Comparison of ENCODE assay signal across 1 cellular context in genomic region chr10:95513008-95513589, GRCh38.
TF ChIP-seq lines count a peak whose summit lies in the region.

No MANE protein-coding gene starts in this region.

TF ChIP-seq in HepG2, 621 proteins besides CTCF, POLR2A, EP300 and RAD21 (continued from another document):
- TF ChIP-seq, protein P1, sequence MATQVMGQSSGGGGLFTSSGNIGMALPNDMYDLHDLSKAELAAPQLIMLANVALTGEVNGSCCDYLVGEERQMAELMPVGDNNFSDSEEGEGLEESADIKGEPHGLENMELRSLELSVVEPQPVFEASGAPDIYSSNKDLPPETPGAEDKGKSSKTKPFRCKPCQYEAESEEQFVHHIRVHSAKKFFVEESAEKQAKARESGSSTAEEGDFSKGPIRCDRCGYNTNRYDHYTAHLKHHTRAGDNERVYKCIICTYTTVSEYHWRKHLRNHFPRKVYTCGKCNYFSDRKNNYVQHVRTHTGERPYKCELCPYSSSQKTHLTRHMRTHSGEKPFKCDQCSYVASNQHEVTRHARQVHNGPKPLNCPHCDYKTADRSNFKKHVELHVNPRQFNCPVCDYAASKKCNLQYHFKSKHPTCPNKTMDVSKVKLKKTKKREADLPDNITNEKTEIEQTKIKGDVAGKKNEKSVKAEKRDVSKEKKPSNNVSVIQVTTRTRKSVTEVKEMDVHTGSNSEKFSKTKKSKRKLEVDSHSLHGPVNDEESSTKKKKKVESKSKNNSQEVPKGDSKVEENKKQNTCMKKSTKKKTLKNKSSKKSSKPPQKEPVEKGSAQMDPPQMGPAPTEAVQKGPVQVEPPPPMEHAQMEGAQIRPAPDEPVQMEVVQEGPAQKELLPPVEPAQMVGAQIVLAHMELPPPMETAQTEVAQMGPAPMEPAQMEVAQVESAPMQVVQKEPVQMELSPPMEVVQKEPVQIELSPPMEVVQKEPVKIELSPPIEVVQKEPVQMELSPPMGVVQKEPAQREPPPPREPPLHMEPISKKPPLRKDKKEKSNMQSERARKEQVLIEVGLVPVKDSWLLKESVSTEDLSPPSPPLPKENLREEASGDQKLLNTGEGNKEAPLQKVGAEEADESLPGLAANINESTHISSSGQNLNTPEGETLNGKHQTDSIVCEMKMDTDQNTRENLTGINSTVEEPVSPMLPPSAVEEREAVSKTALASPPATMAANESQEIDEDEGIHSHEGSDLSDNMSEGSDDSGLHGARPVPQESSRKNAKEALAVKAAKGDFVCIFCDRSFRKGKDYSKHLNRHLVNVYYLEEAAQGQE (IDR thresholded peaks at IDR 0.05; ENCODE audit: borderline replicate concordance in 1 of 2, low read depth in 1 of 2, low read length in 2 of 2): no peak
- TF ChIP-seq GATAD2A (CRISPR knock-in tag; IDR thresholded peaks at IDR 0.05): peak; percentile 23; the same call in 1 of the 2 replicates
- no peak for TF ChIP-seq ZNF484 (CRISPR knock-in tag; IDR thresholded peaks at IDR 0.05; ENCODE audit: borderline replicate concordance, low read depth)
- no peak for TF ChIP-seq HIVEP1 (CRISPR knock-in tag; IDR thresholded peaks at IDR 0.05)
- TF ChIP-seq HMG20B (CRISPR knock-in tag; conservative IDR thresholded peaks at IDR 0.05): 0 out of 2 replicates have a peak, but pooled peaks have one; percentile 17
- no peak for TF ChIP-seq KLF11 (CRISPR knock-in tag; IDR thresholded peaks at IDR 0.05)
- TF ChIP-seq CHCHD3 (CRISPR knock-in tag; IDR thresholded peaks at IDR 0.05): no peak
- TF ChIP-seq AFF4 (CRISPR knock-in tag; IDR thresholded peaks at IDR 0.05): no peak
- TF ChIP-seq ZNF605 (CRISPR knock-in tag; IDR thresholded peaks at IDR 0.05): peak; percentile 56; the same call in 1 of the 2 replicates
- peak; percentile 35; the same call in 1 of the 2 replicates for TF ChIP-seq ELF3 (CRISPR knock-in tag; IDR thresholded peaks at IDR 0.05)
TF ChIP-seq in HepG2: peak in this region for 45.
